In the genomic region with DNA sequence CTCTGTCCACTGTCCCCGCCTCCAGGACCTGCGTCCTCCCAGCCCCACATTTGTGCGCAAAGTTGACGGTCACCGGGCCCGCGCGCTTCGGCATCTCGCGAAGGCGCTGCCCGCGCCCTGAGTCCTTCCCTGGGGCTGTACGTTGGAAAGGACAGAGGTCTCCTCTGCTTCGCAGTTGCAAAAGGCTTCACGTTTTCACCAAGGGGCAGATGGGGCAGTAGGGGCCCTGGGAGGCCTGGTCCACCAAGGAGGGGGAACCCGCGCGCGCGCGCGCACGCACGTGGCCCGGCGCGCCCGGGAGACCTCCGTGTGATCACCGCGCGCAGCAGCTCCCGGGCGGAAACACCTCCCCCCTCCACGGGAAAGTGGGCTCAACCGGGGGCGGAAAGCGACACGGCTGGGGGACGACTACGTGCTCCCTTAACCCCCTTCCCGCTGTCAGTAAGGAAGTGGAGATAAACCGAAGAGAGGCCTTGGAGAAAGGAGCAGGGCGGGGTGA, we compare ENCODE assay signal across 9 cellular contexts. TPM values are rescaled to one million over a fixed set of nuclear protein-coding genes. Genes with fewer than 3 reads are reported as not detected.
DNase-seq lines count a peak whose midpoint lies in the region; ATAC-seq and TF ChIP-seq lines count a peak whose summit lies in the region.
"Had no signal": no experiment of that assay in that cellular context is flagged by ENCODE, and none has a peak within 500 bp of the region (broad histone marks: within the 10 kb centered on the region; RNA-seq: fewer than 3 reads in every experiment).

No MANE protein-coding gene starts in this region.

- H3K36me3 ChIP-seq in GM06990 (ENCODE audit: control insufficient read depth, insufficient read depth, low read length), result no peaks in the 10 kb centered on the region
- no peaks in the 10 kb centered on the region for H3K36me3 ChIP-seq in thymus (ENCODE audit: control insufficient read depth, insufficient read depth)

- WGBS in thymus, result under 1% methylated on average over 46 of the region's 46 CpGs

- H3K27ac ChIP-seq in thymus (ENCODE audit: low read depth), result peak overlapping the region; percentile 94

- POLR2A ChIA-PET in WTC11 (lab: Charles Lee), result interaction anchor here (0.5 to 6.0 kb wide), 13 partner anchors 10 to 912 kb away, joined by 3 to 145 read pairs (median 8); partner anchors contain the start of gene PTMA

- H3K4me3 Mint-ChIP-seq in WTC11 (peak overlapping the region; percentile 72), endothelial cell (ENCODE audit: unreplicated experiment) (peak overlapping the region; percentile 83), nephron progenitor cell (peak overlapping the region; percentile 80)

- H3K27me3 ChIP-seq in GM06990 (replicated peaks; ENCODE audit: control insufficient read depth, insufficient read depth, low read length) (no peaks in the 10 kb centered on the region), thymus (ENCODE audit: control insufficient read depth, insufficient read depth) (no peaks in the 10 kb centered on the region)

- H3K4me1 Mint-ChIP-seq in WTC11, result peaks cover 68% of the 10 kb centered on the region
- H3K4me1 Mint-ChIP-seq in endothelial cell (ENCODE audit: unreplicated experiment), result peaks cover 28% of the 10 kb centered on the region
- peaks cover 74% of the 10 kb centered on the region for H3K4me1 Mint-ChIP-seq in nephron progenitor cell

- H3K27ac Mint-ChIP-seq in WTC11 (peak overlapping the region; percentile 99), endothelial cell (ENCODE audit: unreplicated experiment) (peak overlapping the region; percentile 96), nephron progenitor cell (peak overlapping the region; percentile 99)

- H3K9me3 ChIP-seq in thymus (ENCODE audit: control insufficient read depth), result no peaks in the 10 kb centered on the region

- CTCF ChIA-PET in WTC11 (lab: Charles Lee), result interaction anchor here (0.8 to 10.7 kb wide), 15 partner anchors 10 to 111 kb away, joined by 3 to 236 read pairs (median 8); partner anchors contain the start of gene PTMA

- no peaks in the 10 kb centered on the region for H3K9me3 Mint-ChIP-seq in WTC11
- no peaks in the 10 kb centered on the region for H3K9me3 Mint-ChIP-seq in endothelial cell (ENCODE audit: unreplicated experiment)
- H3K9me3 Mint-ChIP-seq in nephron progenitor cell, result no peaks in the 10 kb centered on the region

- H3K36me3 Mint-ChIP-seq in WTC11 (no peaks in the 10 kb centered on the region), endothelial cell (ENCODE audit: low read depth, unreplicated experiment) (no peaks in the 10 kb centered on the region), nephron progenitor cell (ENCODE audit: low read depth) (no peaks in the 10 kb centered on the region)

- H3K4me1 ChIP-seq in thymus (ENCODE audit: control insufficient read depth, insufficient read depth, low read length), result peaks cover 24% of the 10 kb centered on the region

- DNase-seq in GM06990 (ENCODE audit: extremely low read depth, insufficient read length) (peak; percentile 85), WTC11 (ENCODE audit: low spot score) (no peak), endothelial cell (ENCODE audit: low spot score) (no peak), nephron progenitor cell (no peak), NCI-H1105 (lab: John Stamatoyannopoulos, UW) (no peak), HuH-7 (ENCODE audit: low spot score) (no peak)

- TF ChIP-seq CTCF in GM06990 (IDR thresholded peaks at IDR 0.05; ENCODE audit: insufficient read depth, low read length, poor library complexity, severe bottlenecking) (no peak), WTC11 (IDR thresholded peaks at IDR 0.05) (no peak), endothelial cell (IDR thresholded peaks at IDR 0.05; ENCODE audit: unreplicated experiment) (no peak), nephron progenitor cell (IDR thresholded peaks at IDR 0.05) (no peak)

- H3K4me3 ChIP-seq in GM06990 (replicated peaks; ENCODE audit: low read depth, low read length) (peak overlapping the region; percentile 60), thymus (ENCODE audit: low read length) (peak overlapping the region; percentile 61)

- H3K27me3 Mint-ChIP-seq in WTC11 (ENCODE audit: low read depth), result peaks cover 2% of the 10 kb centered on the region; the same call in 1 of the 2 replicates
- H3K27me3 Mint-ChIP-seq in endothelial cell (ENCODE audit: unreplicated experiment), result peaks cover 11% of the 10 kb centered on the region
- no peaks in the 10 kb centered on the region for H3K27me3 Mint-ChIP-seq in nephron progenitor cell (ENCODE audit: low read depth, poor library complexity)

- ATAC-seq in HG03045 (IDR thresholded peaks at IDR 0.05; ENCODE audit: unreplicated experiment) (peak; percentile 6), WTC11 (no peak)

TF ChIP-seq in WTC11, 78 proteins besides CTCF, POLR2A, EP300 and RAD21 (continues in another document):
- no peak for TF ChIP-seq GRHL2 (CRISPR knock-in tag; IDR thresholded peaks at IDR 0.05; ENCODE audit: insufficient replicate concordance, severe bottlenecking)
- peak; percentile 17; the same call in 1 of the 2 replicates for TF ChIP-seq TEAD1 (CRISPR knock-in tag; IDR thresholded peaks at IDR 0.05)
- TF ChIP-seq NFE2L1 (CRISPR knock-in tag; IDR thresholded peaks at IDR 0.05), result no peak
- TF ChIP-seq CREM (CRISPR knock-in tag; IDR thresholded peaks at IDR 0.05), result peak; percentile 55; the same call in 1 of the 2 replicates
- 0 out of 2 replicates have a peak, but pooled peaks have one; percentile 25 for TF ChIP-seq KAT7 (CRISPR knock-in tag; IDR thresholded peaks at IDR 0.05; ENCODE audit: borderline replicate concordance)
- TF ChIP-seq, protein P1, sequence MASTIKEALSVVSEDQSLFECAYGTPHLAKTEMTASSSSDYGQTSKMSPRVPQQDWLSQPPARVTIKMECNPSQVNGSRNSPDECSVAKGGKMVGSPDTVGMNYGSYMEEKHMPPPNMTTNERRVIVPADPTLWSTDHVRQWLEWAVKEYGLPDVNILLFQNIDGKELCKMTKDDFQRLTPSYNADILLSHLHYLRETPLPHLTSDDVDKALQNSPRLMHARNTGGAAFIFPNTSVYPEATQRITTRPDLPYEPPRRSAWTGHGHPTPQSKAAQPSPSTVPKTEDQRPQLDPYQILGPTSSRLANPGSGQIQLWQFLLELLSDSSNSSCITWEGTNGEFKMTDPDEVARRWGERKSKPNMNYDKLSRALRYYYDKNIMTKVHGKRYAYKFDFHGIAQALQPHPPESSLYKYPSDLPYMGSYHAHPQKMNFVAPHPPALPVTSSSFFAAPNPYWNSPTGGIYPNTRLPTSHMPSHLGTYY (CRISPR knock-in tag; IDR thresholded peaks at IDR 0.05), result no peak
- peak; percentile 40; the same call in 1 of the 2 replicates for TF ChIP-seq ZNF532 (CRISPR knock-in tag; IDR thresholded peaks at IDR 0.05; ENCODE audit: borderline replicate concordance)
- TF ChIP-seq, protein P2, sequence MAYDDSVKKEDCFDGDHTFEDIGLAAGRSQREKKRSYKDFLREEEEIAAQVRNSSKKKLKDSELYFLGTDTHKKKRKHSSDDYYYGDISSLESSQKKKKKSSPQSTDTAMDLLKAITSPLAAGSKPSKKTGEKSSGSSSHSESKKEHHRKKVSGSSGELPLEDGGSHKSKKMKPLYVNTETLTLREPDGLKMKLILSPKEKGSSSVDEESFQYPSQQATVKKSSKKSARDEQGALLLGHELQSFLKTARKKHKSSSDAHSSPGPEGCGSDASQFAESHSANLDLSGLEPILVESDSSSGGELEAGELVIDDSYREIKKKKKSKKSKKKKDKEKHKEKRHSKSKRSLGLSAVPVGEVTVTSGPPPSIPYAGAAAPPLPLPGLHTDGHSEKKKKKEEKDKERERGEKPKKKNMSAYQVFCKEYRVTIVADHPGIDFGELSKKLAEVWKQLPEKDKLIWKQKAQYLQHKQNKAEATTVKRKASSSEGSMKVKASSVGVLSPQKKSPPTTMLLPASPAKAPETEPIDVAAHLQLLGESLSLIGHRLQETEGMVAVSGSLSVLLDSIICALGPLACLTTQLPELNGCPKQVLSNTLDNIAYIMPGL (CRISPR knock-in tag; IDR thresholded peaks at IDR 0.05), result 0 out of 2 replicates have a peak, but pooled peaks have one; percentile 3
- 0 out of 2 replicates have a peak, but pooled peaks have one; percentile 15 for TF ChIP-seq NR3C1 (CRISPR knock-in tag; conservative IDR thresholded peaks at IDR 0.05; ENCODE audit: low read depth)
- no peak for TF ChIP-seq GABPB1 (CRISPR knock-in tag; IDR thresholded peaks at IDR 0.05)
- TF ChIP-seq NR1H2 (CRISPR knock-in tag; IDR thresholded peaks at IDR 0.05), result no peak
- TF ChIP-seq CBFB (CRISPR knock-in tag; IDR thresholded peaks at IDR 0.05; ENCODE audit: low read depth), result 0 out of 2 replicates have a peak, but pooled peaks have one; percentile 51
- no peak for TF ChIP-seq JUN (CRISPR knock-in tag; IDR thresholded peaks at IDR 0.05)

RNA-seq across cellular contexts. Expression of gene TEX44, which starts 21.9 kb away (rescaled TPM):
- not detected in 3 replicates for total RNA-seq in WTC11 (2021)
- total RNA-seq in endothelial cell (ENCODE audit: unreplicated experiment), result not detected
- polyA plus RNA-seq in thymus, result 0.02 TPM
- total RNA-seq: SK-MEL-5 had no signal
